1 cellular context compared by ENCODE assay signal in the genomic region with DNA sequence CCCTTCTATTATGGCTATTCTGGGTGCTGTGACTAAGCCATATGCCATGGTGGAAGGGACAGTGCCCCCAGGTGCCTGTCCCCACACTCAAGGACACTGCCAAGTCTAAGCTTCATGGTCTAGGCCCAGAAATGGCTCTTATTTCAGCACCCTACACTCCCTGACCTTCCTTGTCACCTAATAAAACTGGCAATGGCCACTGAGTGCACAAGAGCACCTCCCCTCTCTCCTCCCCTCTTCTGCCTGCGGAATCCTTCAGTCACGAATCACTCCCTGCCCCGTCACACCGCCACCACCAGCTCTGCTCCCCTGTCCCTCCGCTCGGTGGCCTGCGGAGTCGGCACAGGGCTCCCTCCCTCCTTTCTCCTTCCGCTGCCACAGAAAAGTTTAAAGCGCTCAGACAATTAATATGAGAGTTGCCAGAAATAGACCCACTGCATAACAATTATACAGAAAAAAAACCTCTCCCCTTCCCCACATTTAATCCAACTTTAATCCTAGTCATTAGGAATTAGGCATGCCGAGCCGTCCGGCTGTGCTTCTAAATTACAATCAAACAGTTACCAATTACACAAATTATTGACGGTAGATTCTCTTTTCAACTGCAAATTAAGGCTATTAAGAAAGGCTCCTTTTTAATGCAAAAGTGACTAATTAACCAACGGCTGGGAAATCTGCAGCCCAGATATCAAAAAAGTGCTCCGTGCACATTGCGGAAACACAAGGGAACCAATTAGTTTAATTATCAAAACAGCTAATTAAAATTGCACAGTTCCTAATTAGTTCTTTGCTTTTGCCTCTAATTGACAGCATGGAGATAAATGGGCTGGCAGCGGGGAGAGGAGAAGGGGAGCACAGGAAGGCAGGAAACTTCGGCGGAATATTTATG.
TF ChIP-seq lines count a peak whose summit lies in the region.

No MANE protein-coding gene starts in this region.

TF ChIP-seq in SK-N-SH treated with all-trans-retinoic acid at 6 μM for 48 hours, 23 proteins besides CTCF, POLR2A, EP300 and RAD21 (continued from another document):
- TF ChIP-seq, protein P1, sequence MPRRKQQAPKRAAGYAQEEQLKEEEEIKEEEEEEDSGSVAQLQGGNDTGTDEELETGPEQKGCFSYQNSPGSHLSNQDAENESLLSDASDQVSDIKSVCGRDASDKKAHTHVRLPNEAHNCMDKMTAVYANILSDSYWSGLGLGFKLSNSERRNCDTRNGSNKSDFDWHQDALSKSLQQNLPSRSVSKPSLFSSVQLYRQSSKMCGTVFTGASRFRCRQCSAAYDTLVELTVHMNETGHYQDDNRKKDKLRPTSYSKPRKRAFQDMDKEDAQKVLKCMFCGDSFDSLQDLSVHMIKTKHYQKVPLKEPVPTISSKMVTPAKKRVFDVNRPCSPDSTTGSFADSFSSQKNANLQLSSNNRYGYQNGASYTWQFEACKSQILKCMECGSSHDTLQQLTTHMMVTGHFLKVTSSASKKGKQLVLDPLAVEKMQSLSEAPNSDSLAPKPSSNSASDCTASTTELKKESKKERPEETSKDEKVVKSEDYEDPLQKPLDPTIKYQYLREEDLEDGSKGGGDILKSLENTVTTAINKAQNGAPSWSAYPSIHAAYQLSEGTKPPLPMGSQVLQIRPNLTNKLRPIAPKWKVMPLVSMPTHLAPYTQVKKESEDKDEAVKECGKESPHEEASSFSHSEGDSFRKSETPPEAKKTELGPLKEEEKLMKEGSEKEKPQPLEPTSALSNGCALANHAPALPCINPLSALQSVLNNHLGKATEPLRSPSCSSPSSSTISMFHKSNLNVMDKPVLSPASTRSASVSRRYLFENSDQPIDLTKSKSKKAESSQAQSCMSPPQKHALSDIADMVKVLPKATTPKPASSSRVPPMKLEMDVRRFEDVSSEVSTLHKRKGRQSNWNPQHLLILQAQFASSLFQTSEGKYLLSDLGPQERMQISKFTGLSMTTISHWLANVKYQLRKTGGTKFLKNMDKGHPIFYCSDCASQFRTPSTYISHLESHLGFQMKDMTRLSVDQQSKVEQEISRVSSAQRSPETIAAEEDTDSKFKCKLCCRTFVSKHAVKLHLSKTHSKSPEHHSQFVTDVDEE (CRISPR knock-in tag; IDR thresholded peaks at IDR 0.05), result no peak; the same call in 1 of the 2 replicates
